In the genomic region with DNA sequence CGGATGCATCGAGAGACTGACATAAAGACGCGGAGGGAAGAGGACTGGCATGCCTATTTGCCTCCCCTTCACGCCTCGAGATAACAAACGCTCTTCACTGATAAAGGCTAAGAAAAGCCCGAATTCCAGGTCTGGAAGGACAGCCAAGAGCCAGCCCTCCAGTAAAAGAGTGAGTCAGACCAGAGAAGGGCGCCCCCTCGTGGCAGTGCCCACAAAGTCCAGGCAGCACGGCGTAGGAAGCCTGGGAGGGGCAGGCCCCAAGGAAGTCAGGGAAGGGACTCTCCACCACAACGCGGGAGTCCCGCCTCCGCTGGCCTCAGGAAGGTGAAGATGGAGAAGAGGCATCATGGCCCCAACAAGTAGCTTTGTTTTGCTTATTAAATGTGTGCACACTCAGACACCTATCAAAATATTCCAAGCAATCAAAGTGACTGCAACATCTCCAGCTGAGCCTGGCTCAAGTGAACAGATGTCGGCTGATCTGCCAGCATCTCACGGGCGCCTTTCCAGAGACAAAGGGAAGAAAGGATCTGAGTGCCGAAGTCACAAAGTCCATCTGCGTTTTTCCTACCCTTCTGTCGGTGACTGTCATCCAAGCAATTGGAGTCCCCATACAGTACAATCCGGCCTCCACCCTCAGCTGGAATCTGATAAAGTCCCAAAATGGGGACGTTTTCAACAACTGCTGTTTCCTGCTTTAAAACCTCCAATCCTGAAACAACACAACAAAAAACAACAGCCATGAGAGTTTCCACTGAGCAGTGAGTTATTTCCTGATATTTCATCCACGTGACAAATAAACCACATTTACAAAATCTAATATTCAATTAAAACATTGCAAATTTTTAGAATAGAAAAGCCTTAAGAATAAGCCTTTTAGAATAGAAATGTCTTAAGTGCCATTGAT, we compare ENCODE assay signal across 8 cellular contexts. TPM values are rescaled to one million over a fixed set of nuclear protein-coding genes. Genes with fewer than 3 reads are reported as not detected.
DNase-seq lines count a peak whose midpoint lies in the region; ATAC-seq and TF ChIP-seq lines count a peak whose summit lies in the region.

No MANE protein-coding gene starts in this region.

- no peaks in the 10 kb centered on the region for H3K27me3 Mint-ChIP-seq in activated T-cell treated with anti-CD3 and anti-CD28 coated beads, Interleukin-2, amount 50 U/mL, for 24 hours
- no peaks in the 10 kb centered on the region for H3K27me3 Mint-ChIP-seq in naive thymus-derived CD4-positive, alpha-beta T cell
- no peaks in the 10 kb centered on the region for H3K27me3 Mint-ChIP-seq in stimulated activated naive B cell treated with anti-CD40 and anti-IgM and Interleukin-4, amounts not matched to agents 10 μg/mL and 1 μg/mL and 100 μg/mL, for 72 hours

- intact Hi-C loops in esophagus muscularis mucosa (cut with DNase I): loop anchor here (2.0 to 10.0 kb wide), 3 partner anchors 94 to 236 kb away; a partner anchor contains a TSS
- intact Hi-C loops in naive thymus-derived CD4-positive, alpha-beta T cell (cut with micrococcal nuclease): loop anchor here (1.0 to 10.0 kb wide), 2 partner anchors 108 to 237 kb away; a partner anchor contains a TSS

- peaks cover 0 to 9% (median 8%) of the 10 kb centered on the region in 4 donors for H3K4me1 ChIP-seq in esophagus muscularis mucosa
- H3K4me1 ChIP-seq in naive thymus-derived CD4-positive, alpha-beta T cell (ENCODE audit: control insufficient read depth in 2 of 2, insufficient read depth in 2 of 2, low read length in 2 of 2): no peaks in the 10 kb centered on the region

- TF ChIP-seq EP300 in esophagus muscularis mucosa (IDR thresholded peaks at IDR 0.05): no peak

- H3K36me3 ChIP-seq in esophagus muscularis mucosa: peaks cover 68 to 100% (median 94%) of the 10 kb centered on the region in 4 donors
- peaks cover 31 to 87% (median 34%) of the 10 kb centered on the region in 3 experiments for H3K36me3 ChIP-seq in naive thymus-derived CD4-positive, alpha-beta T cell (ENCODE audit: control insufficient read depth in 2 of 3, insufficient read depth in 3 of 3, low read length in 3 of 3)

- no peaks in the 10 kb centered on the region for H3K9me3 Mint-ChIP-seq in activated T-cell treated with anti-CD3 and anti-CD28 coated beads, Interleukin-2, amount 50 U/mL, for 24 hours
- H3K9me3 Mint-ChIP-seq in naive thymus-derived CD4-positive, alpha-beta T cell: no peaks in the 10 kb centered on the region
- no peaks in the 10 kb centered on the region for H3K9me3 Mint-ChIP-seq in stimulated activated naive B cell treated with anti-CD40 and anti-IgM and Interleukin-4, amounts not matched to agents 10 μg/mL and 1 μg/mL and 100 μg/mL, for 72 hours

- POLR2A ChIA-PET in naive thymus-derived CD4-positive, alpha-beta T cell (lab: Charles Lee): no interaction called here

- TF ChIP-seq CTCF in C4-2B (conservative IDR thresholded peaks at IDR 0.05) (peak; percentile 94), esophagus muscularis mucosa (IDR thresholded peaks at IDR 0.05) (peak; percentile 70 to 86 (median 72))

- peaks cover 5% of the 10 kb centered on the region for H3K4me1 Mint-ChIP-seq in activated T-cell treated with anti-CD3 and anti-CD28 coated beads, Interleukin-2, amount 50 U/mL, for 24 hours (ENCODE audit: low read depth)
- H3K4me1 Mint-ChIP-seq in naive thymus-derived CD4-positive, alpha-beta T cell: peaks cover 0 to 8% (median 0%) of the 10 kb centered on the region in 7 donors
- peaks cover 2 to 5% of the 10 kb centered on the region in 2 donors for H3K4me1 Mint-ChIP-seq in stimulated activated naive B cell treated with anti-CD40 and anti-IgM and Interleukin-4, amounts not matched to agents 10 μg/mL and 1 μg/mL and 100 μg/mL, for 72 hours

- DNase-seq in HCEC 1CT (peak; percentile 55), OCI-M2 (lab: John Stamatoyannopoulos, UW; ENCODE audit: unreplicated experiment) (peak; percentile 13), esophagus muscularis mucosa (ENCODE audit: extremely low spot score) (peak; percentile 95)
- peak; percentile 79 for DNase-seq in activated T-cell treated with anti-CD3 and anti-CD28 coated beads, Interleukin-2, amount 50 U/mL, for 24 hours
- DNase-seq in naive thymus-derived CD4-positive, alpha-beta T cell: peak; percentile 28 to 78 (median 51)
- DNase-seq in stimulated activated naive B cell treated with anti-CD40 and anti-IgM and Interleukin-4, amounts not matched to agents 10 μg/mL and 1 μg/mL and 100 μg/mL, for 72 hours: peak; percentile 32

- CTCF ChIA-PET in naive thymus-derived CD4-positive, alpha-beta T cell (lab: Charles Lee): interaction anchor here (0.7 to 0.8 kb wide), 2 partner anchors 9 to 119 kb away, joined by 3 read pairs; no protein-coding TSS in a partner anchor

- no peak overlapping the region for H3K4me3 Mint-ChIP-seq in activated T-cell treated with anti-CD3 and anti-CD28 coated beads, Interleukin-2, amount 50 U/mL, for 24 hours
- no peak overlapping the region for H3K4me3 Mint-ChIP-seq in naive thymus-derived CD4-positive, alpha-beta T cell
- H3K4me3 Mint-ChIP-seq in stimulated activated naive B cell treated with anti-CD40 and anti-IgM and Interleukin-4, amounts not matched to agents 10 μg/mL and 1 μg/mL and 100 μg/mL, for 72 hours: no peak overlapping the region

- WGBS in esophagus muscularis mucosa: 54% methylated on average over 25 of the region's 25 CpGs

- no peaks in the 10 kb centered on the region for H3K9me3 ChIP-seq in esophagus muscularis mucosa
- no peaks in the 10 kb centered on the region for H3K9me3 ChIP-seq in naive thymus-derived CD4-positive, alpha-beta T cell (ENCODE audit: control insufficient read depth in 2 of 3, low read length in 3 of 3)

- no peak overlapping the region for H3K4me3 ChIP-seq in esophagus muscularis mucosa
- no peak overlapping the region for H3K4me3 ChIP-seq in naive thymus-derived CD4-positive, alpha-beta T cell (ENCODE audit: low read length)

- H3K27ac Mint-ChIP-seq in activated T-cell treated with anti-CD3 and anti-CD28 coated beads, Interleukin-2, amount 50 U/mL, for 24 hours: peak overlapping the region; percentile 47
- H3K27ac Mint-ChIP-seq in naive thymus-derived CD4-positive, alpha-beta T cell: peak overlapping the region in 6 of 9 donors; percentile 21 to 83 (median 35)
- H3K27ac Mint-ChIP-seq in stimulated activated naive B cell treated with anti-CD40 and anti-IgM and Interleukin-4, amounts not matched to agents 10 μg/mL and 1 μg/mL and 100 μg/mL, for 72 hours: peak overlapping the region; percentile 17

- no peak for TF ChIP-seq POLR2A in esophagus muscularis mucosa (IDR thresholded peaks at IDR 0.05; ENCODE audit: low read depth)

- H3K27me3 ChIP-seq in esophagus muscularis mucosa: no peaks in the 10 kb centered on the region
- H3K27me3 ChIP-seq in naive thymus-derived CD4-positive, alpha-beta T cell (ENCODE audit: control insufficient read depth in 2 of 2, insufficient read depth in 2 of 2, low read length in 2 of 2): no peaks in the 10 kb centered on the region

- peaks cover 95% of the 10 kb centered on the region for H3K36me3 Mint-ChIP-seq in activated T-cell treated with anti-CD3 and anti-CD28 coated beads, Interleukin-2, amount 50 U/mL, for 24 hours (ENCODE audit: low read depth)
- peaks cover 0 to 49% (median 34%) of the 10 kb centered on the region in 5 donors for H3K36me3 Mint-ChIP-seq in naive thymus-derived CD4-positive, alpha-beta T cell
- peaks cover 45 to 66% of the 10 kb centered on the region in 2 donors for H3K36me3 Mint-ChIP-seq in stimulated activated naive B cell treated with anti-CD40 and anti-IgM and Interleukin-4, amounts not matched to agents 10 μg/mL and 1 μg/mL and 100 μg/mL, for 72 hours

- no peak overlapping the region for H3K27ac ChIP-seq in C4-2B
- H3K27ac ChIP-seq in esophagus muscularis mucosa (replicated peaks in 1 of 4): no peak overlapping the region
- H3K27ac ChIP-seq in naive thymus-derived CD4-positive, alpha-beta T cell (ENCODE audit: low read depth, low read length): no peak overlapping the region

- ATAC-seq in naive thymus-derived CD4-positive, alpha-beta T cell: peak; percentile 92
- ATAC-seq in stimulated activated naive B cell treated with anti-CD40 and anti-IgM and Interleukin-4, amounts not matched to agents 10 μg/mL and 1 μg/mL and 100 μg/mL, for 72 hours (replicated peaks): peak; percentile 78 to 84
- ATAC-seq in GM21619 (IDR thresholded peaks at IDR 0.05; ENCODE audit: unreplicated experiment): no peak

RNA-seq across cellular contexts. Expression of a gene that starts 20.4 kb away (rescaled TPM):
- total RNA-seq in esophagus muscularis mucosa: not detected
- total RNA-seq in naive thymus-derived CD4-positive, alpha-beta T cell: not detected
- polyA plus RNA-seq in naive thymus-derived CD4-positive, alpha-beta T cell: not detected

RNA-seq across cellular contexts. Expression of a gene that starts 53.8 kb away (rescaled TPM):
- 10 to 100 TPM; 72.4 to 86.6 (median 82.6) TPM for total RNA-seq in esophagus muscularis mucosa
- 100 to 1,000 TPM in 4 of 5 experiments, 10 to 100 TPM in 1; 65.3 to 157 (median 138) TPM for total RNA-seq in naive thymus-derived CD4-positive, alpha-beta T cell
- 10 to 100 TPM; 48.6 to 89.4 TPM for polyA plus RNA-seq in naive thymus-derived CD4-positive, alpha-beta T cell

Comparison
In these comparisons a context has a peak if more than half of its experiments do, and no peak if none do; other contexts are left out.
1. DNase-seq: peak in every context shown above with its lines; median percentile 95 in esophagus muscularis mucosa; 79 in activated T-cell treated with anti-CD3 and anti-CD28 coated beads, Interleukin-2, amount 50 U/mL, for 24 hours; 55 in HCEC 1CT; 51 in naive thymus-derived CD4-positive, alpha-beta T cell; 32 in stimulated activated naive B cell treated with anti-CD40 and anti-IgM and Interleukin-4, amounts not matched to agents 10 μg/mL and 1 μg/mL and 100 μg/mL, for 72 hours; 13 in OCI-M2.